Comparison of ENCODE assay signal across 1 cellular context in the genomic region with DNA sequence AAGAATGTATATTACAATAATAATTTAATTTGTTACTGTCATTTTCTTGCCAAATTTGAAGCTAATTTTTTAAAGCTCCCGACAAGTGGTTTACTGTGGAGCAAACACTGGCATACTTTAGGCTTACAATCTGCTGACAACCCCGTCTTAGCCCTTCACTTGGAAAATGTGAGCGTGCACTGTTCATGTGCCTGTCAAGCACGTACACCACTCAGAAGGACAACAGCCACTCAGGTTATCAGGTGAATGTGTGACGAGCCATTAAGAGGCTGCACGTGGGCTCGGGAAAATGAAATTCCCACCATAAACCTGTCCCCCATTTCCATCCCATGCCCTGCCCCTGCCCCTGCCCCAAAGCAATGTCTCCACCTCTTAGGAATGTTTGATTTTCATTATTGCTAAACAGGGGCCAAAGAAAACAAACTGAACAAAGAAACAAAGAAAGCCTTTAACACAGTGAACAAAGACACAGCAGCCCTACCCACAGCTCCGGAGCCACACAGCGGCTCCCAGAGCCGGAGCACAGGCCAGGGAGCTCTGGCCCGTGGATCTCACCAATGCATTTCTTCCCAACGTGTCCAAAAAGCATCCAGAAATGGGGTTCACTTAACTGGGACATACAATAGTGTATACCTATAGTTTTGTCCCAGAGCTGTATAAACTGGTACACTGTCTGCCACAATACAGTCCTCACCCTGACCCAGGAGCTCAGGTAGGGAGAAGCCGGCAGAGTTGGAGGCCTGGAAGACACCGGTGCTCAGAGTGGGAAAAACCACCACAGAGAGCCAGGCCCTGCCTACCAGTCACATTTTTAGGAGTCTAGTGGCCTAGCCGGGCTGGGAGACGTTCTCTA.
TF ChIP-seq lines count a peak whose summit lies in the region.

No MANE protein-coding gene starts in this region.

TF ChIP-seq in HepG2, 621 proteins besides CTCF, POLR2A, EP300 and RAD21 (continued from another document):
- TF ChIP-seq, protein P1, sequence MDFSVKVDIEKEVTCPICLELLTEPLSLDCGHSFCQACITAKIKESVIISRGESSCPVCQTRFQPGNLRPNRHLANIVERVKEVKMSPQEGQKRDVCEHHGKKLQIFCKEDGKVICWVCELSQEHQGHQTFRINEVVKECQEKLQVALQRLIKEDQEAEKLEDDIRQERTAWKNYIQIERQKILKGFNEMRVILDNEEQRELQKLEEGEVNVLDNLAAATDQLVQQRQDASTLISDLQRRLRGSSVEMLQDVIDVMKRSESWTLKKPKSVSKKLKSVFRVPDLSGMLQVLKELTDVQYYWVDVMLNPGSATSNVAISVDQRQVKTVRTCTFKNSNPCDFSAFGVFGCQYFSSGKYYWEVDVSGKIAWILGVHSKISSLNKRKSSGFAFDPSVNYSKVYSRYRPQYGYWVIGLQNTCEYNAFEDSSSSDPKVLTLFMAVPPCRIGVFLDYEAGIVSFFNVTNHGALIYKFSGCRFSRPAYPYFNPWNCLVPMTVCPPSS (IDR thresholded peaks at IDR 0.05): no peak
- TF ChIP-seq BHLHE40 (IDR thresholded peaks at IDR 0.05; ENCODE audit: low read length): no peak
- TF ChIP-seq RARA (CRISPR knock-in tag; IDR thresholded peaks at IDR 0.05): no peak
- no peak for TF ChIP-seq U2AF2 (IDR thresholded peaks at IDR 0.05; ENCODE audit: low read depth, low read length)
- TF ChIP-seq GATAD1 (CRISPR knock-in tag; IDR thresholded peaks at IDR 0.05): no peak
- no peak for TF ChIP-seq NR1H2 (CRISPR knock-in tag; IDR thresholded peaks at IDR 0.05; ENCODE audit: borderline replicate concordance, low read depth)
- peak; percentile 80; the same call in 1 of the 2 replicates for TF ChIP-seq ZNF768 (CRISPR knock-in tag; IDR thresholded peaks at IDR 0.05)
- TF ChIP-seq ZNF230 (CRISPR knock-in tag; IDR thresholded peaks at IDR 0.05): no peak
- TF ChIP-seq SOX13 (IDR thresholded peaks at IDR 0.05): peak; percentile 88
- peak in 1 of 2 experiments; percentile 91; a peak in 2 of 4 replicates for TF ChIP-seq SOX13 (CRISPR knock-in tag; conservative IDR thresholded peaks at IDR 0.05 in 1 of 2, IDR thresholded peaks at IDR 0.05 in 1 of 2)
- peak; percentile 35 for TF ChIP-seq TEAD3 (CRISPR knock-in tag; optimal IDR thresholded peaks at IDR 0.05; ENCODE audit: borderline replicate concordance)
- TF ChIP-seq KLF16 (CRISPR knock-in tag; IDR thresholded peaks at IDR 0.05): no peak
- TF ChIP-seq, protein P2, sequence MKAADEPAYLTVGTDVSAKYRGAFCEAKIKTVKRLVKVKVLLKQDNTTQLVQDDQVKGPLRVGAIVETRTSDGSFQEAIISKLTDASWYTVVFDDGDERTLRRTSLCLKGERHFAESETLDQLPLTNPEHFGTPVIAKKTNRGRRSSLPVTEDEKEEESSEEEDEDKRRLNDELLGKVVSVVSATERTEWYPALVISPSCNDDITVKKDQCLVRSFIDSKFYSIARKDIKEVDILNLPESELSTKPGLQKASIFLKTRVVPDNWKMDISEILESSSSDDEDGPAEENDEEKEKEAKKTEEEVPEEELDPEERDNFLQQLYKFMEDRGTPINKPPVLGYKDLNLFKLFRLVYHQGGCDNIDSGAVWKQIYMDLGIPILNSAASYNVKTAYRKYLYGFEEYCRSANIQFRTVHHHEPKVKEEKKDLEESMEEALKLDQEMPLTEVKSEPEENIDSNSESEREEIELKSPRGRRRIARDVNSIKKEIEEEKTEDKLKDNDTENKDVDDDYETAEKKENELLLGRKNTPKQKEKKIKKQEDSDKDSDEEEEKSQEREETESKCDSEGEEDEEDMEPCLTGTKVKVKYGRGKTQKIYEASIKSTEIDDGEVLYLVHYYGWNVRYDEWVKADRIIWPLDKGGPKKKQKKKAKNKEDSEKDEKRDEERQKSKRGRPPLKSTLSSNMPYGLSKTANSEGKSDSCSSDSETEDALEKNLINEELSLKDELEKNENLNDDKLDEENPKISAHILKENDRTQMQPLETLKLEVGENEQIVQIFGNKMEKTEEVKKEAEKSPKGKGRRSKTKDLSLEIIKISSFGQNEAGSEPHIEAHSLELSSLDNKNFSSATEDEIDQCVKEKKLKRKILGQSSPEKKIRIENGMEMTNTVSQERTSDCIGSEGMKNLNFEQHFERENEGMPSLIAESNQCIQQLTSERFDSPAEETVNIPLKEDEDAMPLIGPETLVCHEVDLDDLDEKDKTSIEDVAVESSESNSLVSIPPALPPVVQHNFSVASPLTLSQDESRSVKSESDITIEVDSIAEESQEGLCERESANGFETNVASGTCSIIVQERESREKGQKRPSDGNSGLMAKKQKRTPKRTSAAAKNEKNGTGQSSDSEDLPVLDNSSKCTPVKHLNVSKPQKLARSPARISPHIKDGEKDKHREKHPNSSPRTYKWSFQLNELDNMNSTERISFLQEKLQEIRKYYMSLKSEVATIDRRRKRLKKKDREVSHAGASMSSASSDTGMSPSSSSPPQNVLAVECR (CRISPR knock-in tag; IDR thresholded peaks at IDR 0.05; ENCODE audit: borderline replicate concordance): no peak
- no peak for TF ChIP-seq MTF2 (CRISPR knock-in tag; IDR thresholded peaks at IDR 0.05; ENCODE audit: borderline replicate concordance)
- TF ChIP-seq, protein P3, sequence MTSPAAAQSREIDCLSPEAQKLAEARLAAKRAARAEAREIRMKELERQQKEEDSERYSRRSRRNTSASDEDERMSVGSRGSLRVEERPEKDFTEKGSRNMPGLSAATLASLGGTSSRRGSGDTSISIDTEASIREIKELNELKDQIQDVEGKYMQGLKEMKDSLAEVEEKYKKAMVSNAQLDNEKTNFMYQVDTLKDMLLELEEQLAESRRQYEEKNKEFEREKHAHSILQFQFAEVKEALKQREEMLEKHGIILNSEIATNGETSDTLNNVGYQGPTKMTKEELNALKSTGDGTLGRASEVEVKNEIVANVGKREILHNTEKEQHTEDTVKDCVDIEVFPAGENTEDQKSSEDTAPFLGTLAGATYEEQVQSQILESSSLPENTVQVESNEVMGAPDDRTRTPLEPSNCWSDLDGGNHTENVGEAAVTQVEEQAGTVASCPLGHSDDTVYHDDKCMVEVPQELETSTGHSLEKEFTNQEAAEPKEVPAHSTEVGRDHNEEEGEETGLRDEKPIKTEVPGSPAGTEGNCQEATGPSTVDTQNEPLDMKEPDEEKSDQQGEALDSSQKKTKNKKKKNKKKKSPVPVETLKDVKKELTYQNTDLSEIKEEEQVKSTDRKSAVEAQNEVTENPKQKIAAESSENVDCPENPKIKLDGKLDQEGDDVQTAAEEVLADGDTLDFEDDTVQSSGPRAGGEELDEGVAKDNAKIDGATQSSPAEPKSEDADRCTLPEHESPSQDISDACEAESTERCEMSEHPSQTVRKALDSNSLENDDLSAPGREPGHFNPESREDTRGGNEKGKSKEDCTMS (CRISPR knock-in tag; conservative IDR thresholded peaks at IDR 0.05): no peak
- peak; percentile 50; the same call in 1 of the 2 replicates for TF ChIP-seq CEBPB (IDR thresholded peaks at IDR 0.05; ENCODE audit: borderline replicate concordance, low read depth, low read length)
- TF ChIP-seq, protein P4, sequence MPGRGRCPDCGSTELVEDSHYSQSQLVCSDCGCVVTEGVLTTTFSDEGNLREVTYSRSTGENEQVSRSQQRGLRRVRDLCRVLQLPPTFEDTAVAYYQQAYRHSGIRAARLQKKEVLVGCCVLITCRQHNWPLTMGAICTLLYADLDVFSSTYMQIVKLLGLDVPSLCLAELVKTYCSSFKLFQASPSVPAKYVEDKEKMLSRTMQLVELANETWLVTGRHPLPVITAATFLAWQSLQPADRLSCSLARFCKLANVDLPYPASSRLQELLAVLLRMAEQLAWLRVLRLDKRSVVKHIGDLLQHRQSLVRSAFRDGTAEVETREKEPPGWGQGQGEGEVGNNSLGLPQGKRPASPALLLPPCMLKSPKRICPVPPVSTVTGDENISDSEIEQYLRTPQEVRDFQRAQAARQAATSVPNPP (CRISPR knock-in tag; IDR thresholded peaks at IDR 0.05): no peak
- no peak for TF ChIP-seq FOSL2 (CRISPR knock-in tag; IDR thresholded peaks at IDR 0.05)
- no peak for TF ChIP-seq SOX6 (IDR thresholded peaks at IDR 0.05)
- peak; percentile 85 for TF ChIP-seq SOX6 (CRISPR knock-in tag; IDR thresholded peaks at IDR 0.05)
- TF ChIP-seq, protein P5, sequence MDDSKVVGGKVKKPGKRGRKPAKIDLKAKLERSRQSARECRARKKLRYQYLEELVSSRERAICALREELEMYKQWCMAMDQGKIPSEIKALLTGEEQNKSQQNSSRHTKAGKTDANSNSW (CRISPR knock-in tag; IDR thresholded peaks at IDR 0.05; ENCODE audit: borderline replicate concordance): no peak
- no peak for TF ChIP-seq MIER3 (CRISPR knock-in tag; IDR thresholded peaks at IDR 0.05; ENCODE audit: borderline replicate concordance)
- peak; percentile 89 for TF ChIP-seq SOX5 (CRISPR knock-in tag; IDR thresholded peaks at IDR 0.05; ENCODE audit: borderline replicate concordance)
